In the genomic region with DNA sequence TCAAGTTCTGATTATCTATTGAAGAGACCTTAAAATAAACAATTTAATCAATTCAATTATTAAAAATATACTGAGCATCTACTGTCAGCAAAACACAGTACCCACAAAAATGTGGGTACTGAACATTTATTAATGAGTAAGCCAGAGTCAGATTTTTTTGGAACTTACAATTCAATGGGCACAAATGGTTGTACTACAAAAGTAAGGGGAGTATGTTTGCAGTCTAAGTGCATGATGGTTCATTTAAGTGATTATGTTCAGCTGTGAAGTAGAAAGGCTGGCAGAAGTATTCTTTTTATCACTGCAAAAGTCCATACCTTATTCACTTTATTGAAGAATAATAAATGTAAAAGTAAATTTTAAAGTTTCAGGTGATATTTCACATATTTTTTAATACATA, we compare ENCODE assay signal across 6 cellular contexts. TPM values are rescaled to one million over a fixed set of nuclear protein-coding genes. Genes with fewer than 3 reads are reported as not detected.
"Had no signal": no experiment of that assay in that cellular context is flagged by ENCODE, and none has a peak within 500 bp of the region (broad histone marks: within the 10 kb centered on the region; RNA-seq: fewer than 3 reads in every experiment).

No MANE protein-coding gene starts in this region.

- H3K4me3 ChIP-seq: K562 had no signal

- DNase-seq: IMR-90, KBM-7 had no signal

- ATAC-seq: HepG2, K562 had no signal

- H3K27ac ChIP-seq: HL-60 had no signal

RNA-seq across cellular contexts. Expression of a gene that starts 27.6 kb away (rescaled TPM):
- polyA plus RNA-seq: HepG2, IgD-negative memory B cell, IMR-90, K562 had no signal
